20 cellular contexts compared by ENCODE assay signal in the genomic region with DNA sequence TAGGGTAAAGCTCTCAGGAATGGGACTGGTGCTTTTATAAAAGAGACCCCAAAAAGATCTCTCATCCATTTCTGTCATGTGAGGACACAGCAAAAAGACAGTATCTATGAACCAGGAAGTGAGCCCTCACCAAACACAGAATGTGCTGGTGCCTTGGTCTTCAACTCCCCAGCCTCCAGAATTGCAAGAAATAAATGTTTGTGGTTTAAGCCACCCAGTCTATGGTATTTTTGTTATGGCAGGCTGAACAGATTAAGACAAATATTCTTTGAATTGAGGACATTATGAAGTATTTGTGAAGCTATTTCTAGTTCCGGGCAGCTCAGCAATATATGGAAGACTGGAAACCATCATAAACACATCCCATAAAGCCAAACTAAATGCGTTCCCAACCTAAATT.
"Had no signal": no experiment of that assay in that cellular context is flagged by ENCODE, and none has a peak within 500 bp of the region (broad histone marks: within the 10 kb centered on the region; RNA-seq: fewer than 3 reads in every experiment).

No MANE protein-coding gene starts in this region.

- H3K27ac ChIP-seq: epithelial cell of prostate, hepatocyte, pancreas, right lobe of liver, testis had no signal

- H3K27me3 Mint-ChIP-seq: stimulated activated naive B cell treated with anti-CD40 and anti-IgM and Interleukin-4, amounts not matched to agents 10 μg/mL and 1 μg/mL and 100 μg/mL, for 72 hours; stimulated activated naive CD8-positive, alpha-beta T cell treated with anti-CD3 and anti-CD28 coated beads, Interleukin-15, amount 100 ng/mL, for 72 hours had no signal

- H3K9me3 Mint-ChIP-seq: nephron had no signal

- H3K4me1 ChIP-seq: pancreas, right lobe of liver had no signal

- H3K36me3 ChIP-seq: esophagus squamous epithelium, pancreas, right lobe of liver had no signal

- FAIRE-seq: pancreas, urothelium cell line had no signal

- H3K4me1 Mint-ChIP-seq: nephron; stimulated activated naive B cell treated with anti-CD40 and anti-IgM and Interleukin-4, amounts not matched to agents 10 μg/mL and 1 μg/mL and 100 μg/mL, for 72 hours; stimulated activated naive CD8-positive, alpha-beta T cell treated with anti-CD3 and anti-CD28 coated beads, Interleukin-15, amount 100 ng/mL, for 72 hours had no signal

- H3K36me3 Mint-ChIP-seq: stimulated activated naive B cell treated with anti-CD40 and anti-IgM and Interleukin-4, amounts not matched to agents 10 μg/mL and 1 μg/mL and 100 μg/mL, for 72 hours had no signal

- H3K79me2 ChIP-seq: hepatocyte had no signal

- H3K4me3 Mint-ChIP-seq: nephron; stimulated activated naive B cell treated with anti-CD40 and anti-IgM and Interleukin-4, amounts not matched to agents 10 μg/mL and 1 μg/mL and 100 μg/mL, for 72 hours; stimulated activated naive CD8-positive, alpha-beta T cell treated with anti-CD3 and anti-CD28 coated beads, Interleukin-15, amount 100 ng/mL, for 72 hours had no signal

- H3K4me2 ChIP-seq: hepatocyte had no signal

- H3K27me3 ChIP-seq: esophagus squamous epithelium, hepatocyte, pancreas, right lobe of liver, testis had no signal

- DNase-seq: effector memory CD4-positive, alpha-beta T cell; esophagus squamous epithelium; foreskin fibroblast; mammary epithelial cell; mucosa of descending colon; occipital lobe; pancreas; right lobe of liver; stimulated activated CD4-positive, alpha-beta T cell treated with anti-CD3 and anti-CD28 coated beads, Interleukin-2, amount 100 ng/mL, for 24 hours; stimulated activated CD4-positive, alpha-beta T cell treated with anti-CD3 and anti-CD28 coated beads, Interleukin-4, amount 100 ng/mL, for 4 hours; stimulated activated naive B cell treated with anti-CD40 and anti-IgM and Interleukin-4, amounts not matched to agents 10 μg/mL and 1 μg/mL and 100 μg/mL, for 72 hours; stimulated activated naive CD8-positive, alpha-beta T cell treated with anti-CD3 and anti-CD28 coated beads, Interleukin-15, amount 100 ng/mL, for 72 hours; trophoblast cell had no signal

- H3K9me3 ChIP-seq: esophagus squamous epithelium, pancreas, right lobe of liver, testis had no signal

- ATAC-seq: left colon; mucosa of descending colon; pancreas; right lobe of liver; stimulated activated naive B cell treated with anti-CD40 and anti-IgM and Interleukin-4, amounts not matched to agents 10 μg/mL and 1 μg/mL and 100 μg/mL, for 72 hours; stimulated activated naive CD8-positive, alpha-beta T cell treated with anti-CD3 and anti-CD28 coated beads, Interleukin-15, amount 100 ng/mL, for 72 hours had no signal

- H3K27ac Mint-ChIP-seq: progenitor cell of endocrine pancreas; stimulated activated naive B cell treated with anti-CD40 and anti-IgM and Interleukin-4, amounts not matched to agents 10 μg/mL and 1 μg/mL and 100 μg/mL, for 72 hours; stimulated activated naive CD8-positive, alpha-beta T cell treated with anti-CD3 and anti-CD28 coated beads, Interleukin-15, amount 100 ng/mL, for 72 hours had no signal

- H3K4me3 ChIP-seq: esophagus squamous epithelium, hepatocyte, mucosa of descending colon, pancreas, right lobe of liver, testis had no signal
